ENCODE assay signal across 22 cellular contexts in the genomic region with DNA sequence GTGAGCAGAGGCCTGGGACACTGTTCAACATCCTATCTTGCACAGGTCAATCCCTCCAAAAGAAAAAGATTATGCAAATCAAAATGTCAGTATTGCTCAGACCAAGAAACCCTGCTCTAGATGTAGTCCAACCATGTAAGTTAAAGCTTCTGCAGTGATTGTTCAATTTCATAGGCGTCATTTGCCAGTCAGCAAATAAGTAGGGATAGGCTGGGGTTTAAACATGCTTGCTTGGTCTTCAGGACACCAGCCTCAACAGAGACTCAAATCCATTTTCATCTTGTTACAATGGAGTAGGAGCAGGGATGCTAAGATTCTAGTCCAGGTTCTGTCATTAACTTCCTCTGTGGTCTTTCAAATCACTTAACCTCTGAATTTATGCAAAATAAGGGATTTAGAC.
DNase-seq lines count a peak whose midpoint lies in the region; ATAC-seq, FAIRE-seq and TF ChIP-seq lines count a peak whose summit lies in the region.
"Had no signal": no experiment of that assay in that cellular context is flagged by ENCODE, and none has a peak within 500 bp of the region (broad histone marks: within the 10 kb centered on the region; RNA-seq: fewer than 3 reads in every experiment).

No MANE protein-coding gene starts in this region.

- no peak overlapping the region for H3K9ac ChIP-seq in BLaER1
- H3K9ac ChIP-seq in SK-N-MC (ENCODE audit: insufficient read length): no peak overlapping the region
- H3K9ac ChIP-seq: GM23248 had no signal

- no peak overlapping the region for H3K27ac Mint-ChIP-seq in stimulated activated memory B cell treated with anti-CD40 and anti-IgM and Interleukin-4, amounts not matched to agents 10 μg/mL and 1 μg/mL and 100 μg/mL, for 72 hours
- H3K27ac Mint-ChIP-seq: B cell had no signal

- H3K4me1 ChIP-seq in BLaER1: peaks cover 87% of the 10 kb centered on the region
- peaks cover 16% of the 10 kb centered on the region for H3K4me1 ChIP-seq in effector memory CD4-positive, alpha-beta T cell (ENCODE audit: control insufficient read depth, insufficient read depth, low read length, poor library complexity, severe bottlenecking)
- peaks cover 19% of the 10 kb centered on the region for H3K4me1 ChIP-seq in psoas muscle

- intact Hi-C loops in psoas muscle (cut with DNase I): no loop called here

- peak overlapping the region; percentile 68 for H3K4me2 ChIP-seq in BLaER1

- ATAC-seq in stimulated activated memory B cell treated with anti-CD40 and anti-IgM and Interleukin-4, amounts not matched to agents 10 μg/mL and 1 μg/mL and 100 μg/mL, for 72 hours: peak; percentile 22
- no peak for ATAC-seq in psoas muscle
- ATAC-seq in HG03342 (IDR thresholded peaks at IDR 0.05; ENCODE audit: unreplicated experiment): no peak

- H3K36me3 Mint-ChIP-seq in stimulated activated memory B cell treated with anti-CD40 and anti-IgM and Interleukin-4, amounts not matched to agents 10 μg/mL and 1 μg/mL and 100 μg/mL, for 72 hours: no peaks in the 10 kb centered on the region

- peaks cover 13% of the 10 kb centered on the region for H3K4me1 Mint-ChIP-seq in stimulated activated memory B cell treated with anti-CD40 and anti-IgM and Interleukin-4, amounts not matched to agents 10 μg/mL and 1 μg/mL and 100 μg/mL, for 72 hours

- peaks cover under 1% of the 10 kb centered on the region for H3K9me3 ChIP-seq in BLaER1
- H3K9me3 ChIP-seq in SK-N-MC (ENCODE audit: low read depth, low read length): no peaks in the 10 kb centered on the region
- H3K9me3 ChIP-seq in effector memory CD4-positive, alpha-beta T cell (ENCODE audit: control insufficient read depth, low read length): no peaks in the 10 kb centered on the region
- no peaks in the 10 kb centered on the region for H3K9me3 ChIP-seq in psoas muscle
- H3K9me3 ChIP-seq: SJSA1 had no signal

- H3K27me3 ChIP-seq in BLaER1 (no peaks in the 10 kb centered on the region), psoas muscle (ENCODE audit: insufficient read depth in 3 of 3, low read length in 2 of 3) (no peaks in the 10 kb centered on the region)
- H3K27me3 ChIP-seq in effector memory CD4-positive, alpha-beta T cell (replicated peaks; ENCODE audit: control insufficient read depth, insufficient read depth, low read length, poor library complexity, severe bottlenecking): no peaks in the 10 kb centered on the region
- H3K27me3 ChIP-seq: SJSA1 had no signal

- WGBS in psoas muscle, 3 donors: 89 to 91% (median 90%) methylated on average over 1 of the region's 1 CpG

- peaks cover 21% of the 10 kb centered on the region for H3K27me3 Mint-ChIP-seq in stimulated activated memory B cell treated with anti-CD40 and anti-IgM and Interleukin-4, amounts not matched to agents 10 μg/mL and 1 μg/mL and 100 μg/mL, for 72 hours
- H3K27me3 Mint-ChIP-seq: B cell had no signal

- DNase-seq in GM18507 (ENCODE audit: extremely low spot score, insufficient read length, low read depth) (no peak), SK-N-MC (ENCODE audit: low read depth, low spot score) (no peak), psoas muscle (no peak)
- DNase-seq in effector memory CD4-positive, alpha-beta T cell: no peak
- DNase-seq: Calu3, DMS79 treated with DMSO at 0.1 percent for 48 hours, GM23248, H7, MV-4-11, NCI-H1105, NCI-H1436 treated with DMSO at 0.1 percent for 48 hours, NCI-H1930, NCI-H2107, NCI-H524 treated with DMSO at 0.1 percent for 48 hours, NCI-H774, Right ventricle myocardium superior, T-helper 1 cell had no signal

- H3K4me3 Mint-ChIP-seq in stimulated activated memory B cell treated with anti-CD40 and anti-IgM and Interleukin-4, amounts not matched to agents 10 μg/mL and 1 μg/mL and 100 μg/mL, for 72 hours: no peak overlapping the region
- H3K4me3 Mint-ChIP-seq: B cell had no signal

- no peaks in the 10 kb centered on the region for H3K9me3 Mint-ChIP-seq in stimulated activated memory B cell treated with anti-CD40 and anti-IgM and Interleukin-4, amounts not matched to agents 10 μg/mL and 1 μg/mL and 100 μg/mL, for 72 hours

- no peak for TF ChIP-seq CTCF in psoas muscle (IDR thresholded peaks at IDR 0.05)

- no peaks in the 10 kb centered on the region for H4K20me1 ChIP-seq in BLaER1

- H3K27ac ChIP-seq in BLaER1 (no peak overlapping the region), SK-N-MC (no peak overlapping the region), psoas muscle (no peak overlapping the region)
- no peak overlapping the region for H3K27ac ChIP-seq in effector memory CD4-positive, alpha-beta T cell (ENCODE audit: insufficient read depth, low read length, poor library complexity, severe bottlenecking)
- H3K27ac ChIP-seq: GM23248, SJSA1 had no signal

- FAIRE-seq in GM18507 (lab: Jason Lieb, UNC): peak; percentile 26

- H3K4me3 ChIP-seq in BLaER1: no peak overlapping the region
- H3K4me3 ChIP-seq in SK-N-MC: peak overlapping the region; percentile 5; the same call in 1 of the 2 replicates
- no peak overlapping the region for H3K4me3 ChIP-seq in effector memory CD4-positive, alpha-beta T cell (ENCODE audit: insufficient read depth, low read depth, low read length, poor library complexity, severe bottlenecking)
- H3K4me3 ChIP-seq in psoas muscle: no peak overlapping the region
- H3K4me3 ChIP-seq: GM23248, SJSA1 had no signal

- H3K36me3 ChIP-seq in BLaER1 (no peaks in the 10 kb centered on the region), SK-N-MC (ENCODE audit: insufficient read depth, low read length) (no peaks in the 10 kb centered on the region), psoas muscle (ENCODE audit: insufficient read depth in 1 of 2, low read depth in 1 of 2) (peaks cover 0 to 42% of the 10 kb centered on the region in 2 donors)
- H3K36me3 ChIP-seq in effector memory CD4-positive, alpha-beta T cell (ENCODE audit: control insufficient read depth, insufficient read depth, low read length): no peaks in the 10 kb centered on the region
